ENCODE assay signal across 35 cellular contexts in genomic region chr10:47115322-47115721, GRCh38.
"Had no signal": no experiment of that assay in that cellular context is flagged by ENCODE, and none has a peak within 500 bp of the region (broad histone marks: within the 10 kb centered on the region; RNA-seq: fewer than 3 reads in every experiment).

No MANE protein-coding gene starts in this region.

- H3K9me3 ChIP-seq: body of pancreas, heart left ventricle had no signal

- H3K27me3 ChIP-seq: adrenal gland, body of pancreas had no signal

- H3K4me1 Mint-ChIP-seq: activated B cell treated with CpG ODN at 0.5 μM for 24 hours; activated CD8-positive, alpha-beta memory T cell treated with anti-CD3 and anti-CD28 coated beads, Interleukin-2, amount 10 ng/mL, durations not matched to agents 7 days and 5 days; T-helper 17 cell had no signal

- H3K4me1 ChIP-seq: adrenal gland, body of pancreas had no signal

- DNase-seq: activated B cell treated with CpG ODN at 0.5 μM for 24 hours; activated CD4-positive, alpha-beta memory T cell treated with anti-CD3 and anti-CD28 coated beads for 36 hours; activated CD4-positive, alpha-beta T cell treated with anti-CD3 and anti-CD28 coated beads for 48 hours; activated CD4-positive, alpha-beta T cell treated with anti-CD3 and anti-CD28 coated beads, Interleukin-2, amount 50 U/mL, for 1 hour; activated CD8-positive, alpha-beta memory T cell treated with anti-CD3 and anti-CD28 coated beads, Interleukin-2, amount 10 ng/mL, durations not matched to agents 7 days and 5 days; activated CD8-positive, alpha-beta memory T cell treated with anti-CD3 and anti-CD28 coated beads, Interleukin-2, amount 50 U/mL, for 4 hours; activated CD8-positive, alpha-beta T cell treated with anti-CD3 and anti-CD28 coated beads, Interleukin-2, amount 10 ng/mL, durations not matched to agents 7 days and 5 days; activated effector memory CD4-positive, alpha-beta T cell treated with anti-CD3 and anti-CD28 coated beads, Interleukin-2, amount 50 U/mL, for 16 hours; activated naive CD4-positive, alpha-beta T cell treated with anti-CD3 and anti-CD28 coated beads for 36 hours; activated naive CD8-positive, alpha-beta T cell treated with anti-CD3 and anti-CD28 coated beads for 36 hours; activated naive CD8-positive, alpha-beta T cell treated with anti-CD3 and anti-CD28 coated beads, Interleukin-2, amount 50 U/mL, for 24 hours; activated T-cell treated with anti-CD3 and anti-CD28 coated beads, Interleukin-2, amount 50 U/mL, for 1 hour; activated T-cell treated with anti-CD3 and anti-CD28 coated beads, Interleukin-2, amount 50 U/mL, for 48 hours; amygdala; aorta; body of pancreas; caudate nucleus; dorsolateral prefrontal cortex; effector CD4-positive, alpha-beta T cell; effector memory CD8-positive, alpha-beta T cell; foreskin fibroblast; glutamatergic neuron; heart left ventricle; T-helper 1 cell; T-helper 17 cell; T1000; WERI-Rb-1 had no signal

- H3K27ac Mint-ChIP-seq: activated B cell treated with CpG ODN at 0.5 μM for 24 hours; activated CD4-positive, alpha-beta memory T cell treated with anti-CD3 and anti-CD28 coated beads for 36 hours; activated CD8-positive, alpha-beta memory T cell treated with anti-CD3 and anti-CD28 coated beads, Interleukin-2, amount 10 ng/mL, durations not matched to agents 7 days and 5 days; activated CD8-positive, alpha-beta T cell treated with anti-CD3 and anti-CD28 coated beads, Interleukin-2, amount 10 ng/mL, durations not matched to agents 7 days and 5 days; activated naive CD4-positive, alpha-beta T cell treated with anti-CD3 and anti-CD28 coated beads for 36 hours; activated naive CD4-positive, alpha-beta T cell treated with anti-CD3 and anti-CD28 coated beads, Interleukin-2, amount 50 U/mL, for 24 hours; activated naive CD8-positive, alpha-beta T cell treated with anti-CD3 and anti-CD28 coated beads for 36 hours; activated naive CD8-positive, alpha-beta T cell treated with anti-CD3 and anti-CD28 coated beads, Interleukin-2, amount 50 U/mL, for 24 hours; activated T-helper 1 cell treated with anti-CD3 and anti-CD28 coated beads, Interleukin-12 subunit alpha, Interleukin-12 subunit beta, Interleukin-2, Interleukin-4 antibody, amounts not matched to agents 30 ng/mL and 10 ng/mL and 1 ng/mL, durations not matched to agents 14 hours and 24 hours and 36 hours; activated T-helper 2 cell treated with anti-CD3 and anti-CD28 coated beads, Interferon-gamma antibody, Interleukin-2, Interleukin-4, amounts not matched to agents 10 μg/mL and 5 μg/mL and 100 μg/mL, durations not matched to agents 14 hours and 24 hours and 36 hours; dendritic cell treated with granulocyte-macrophage colony-stimulating factor and Interleukin-4, amounts not matched to agents 40 ng/mL and 50 ng/mL, for 4 days; effector memory CD8-positive, alpha-beta T cell; T-helper 17 cell; T-helper 2 cell treated with Interferon-gamma antibody and Interleukin-4, amounts not matched to agents 5 μg/mL and 100 μg/mL, for 36 hours had no signal

- H3K27ac ChIP-seq: adrenal gland, body of pancreas, dorsolateral prefrontal cortex, epithelial cell of prostate, heart left ventricle, WERI-Rb-1 had no signal

- H3K27me3 Mint-ChIP-seq: activated CD4-positive, alpha-beta memory T cell treated with anti-CD3 and anti-CD28 coated beads for 36 hours; activated naive CD4-positive, alpha-beta T cell treated with anti-CD3 and anti-CD28 coated beads, Interleukin-2, amount 50 U/mL, for 24 hours; activated naive CD8-positive, alpha-beta T cell treated with anti-CD3 and anti-CD28 coated beads for 36 hours; activated naive CD8-positive, alpha-beta T cell treated with anti-CD3 and anti-CD28 coated beads, Interleukin-2, amount 50 U/mL, for 24 hours had no signal

- H3K9me3 Mint-ChIP-seq: activated B cell treated with CpG ODN at 0.5 μM for 24 hours; activated CD4-positive, alpha-beta memory T cell treated with anti-CD3 and anti-CD28 coated beads for 36 hours; activated naive CD4-positive, alpha-beta T cell treated with anti-CD3 and anti-CD28 coated beads for 36 hours; activated naive CD4-positive, alpha-beta T cell treated with anti-CD3 and anti-CD28 coated beads, Interleukin-2, amount 50 U/mL, for 24 hours; activated naive CD8-positive, alpha-beta T cell treated with anti-CD3 and anti-CD28 coated beads for 36 hours; activated naive CD8-positive, alpha-beta T cell treated with anti-CD3 and anti-CD28 coated beads, Interleukin-2, amount 50 U/mL, for 24 hours; activated T-helper 1 cell treated with anti-CD3 and anti-CD28 coated beads, Interleukin-12 subunit alpha, Interleukin-12 subunit beta, Interleukin-2, Interleukin-4 antibody, amounts not matched to agents 30 ng/mL and 10 ng/mL and 1 ng/mL, durations not matched to agents 14 hours and 24 hours and 36 hours; activated T-helper 2 cell treated with anti-CD3 and anti-CD28 coated beads, Interferon-gamma antibody, Interleukin-2, Interleukin-4, amounts not matched to agents 10 μg/mL and 5 μg/mL and 100 μg/mL, durations not matched to agents 14 hours and 24 hours and 36 hours; dendritic cell treated with granulocyte-macrophage colony-stimulating factor and Interleukin-4, amounts not matched to agents 40 ng/mL and 50 ng/mL, for 4 days; effector memory CD8-positive, alpha-beta T cell; T-helper 2 cell treated with Interferon-gamma antibody and Interleukin-4, amounts not matched to agents 5 μg/mL and 100 μg/mL, for 36 hours had no signal

- H3K4me3 Mint-ChIP-seq: activated B cell treated with CpG ODN at 0.5 μM for 24 hours; activated CD4-positive, alpha-beta memory T cell treated with anti-CD3 and anti-CD28 coated beads for 36 hours; activated CD8-positive, alpha-beta memory T cell treated with anti-CD3 and anti-CD28 coated beads, Interleukin-2, amount 10 ng/mL, durations not matched to agents 7 days and 5 days; activated CD8-positive, alpha-beta T cell treated with anti-CD3 and anti-CD28 coated beads, Interleukin-2, amount 10 ng/mL, durations not matched to agents 7 days and 5 days; activated naive CD4-positive, alpha-beta T cell treated with anti-CD3 and anti-CD28 coated beads for 36 hours; activated naive CD4-positive, alpha-beta T cell treated with anti-CD3 and anti-CD28 coated beads, Interleukin-2, amount 50 U/mL, for 24 hours; activated naive CD8-positive, alpha-beta T cell treated with anti-CD3 and anti-CD28 coated beads for 36 hours; activated naive CD8-positive, alpha-beta T cell treated with anti-CD3 and anti-CD28 coated beads, Interleukin-2, amount 50 U/mL, for 24 hours; activated T-helper 1 cell treated with anti-CD3 and anti-CD28 coated beads, Interleukin-12 subunit alpha, Interleukin-12 subunit beta, Interleukin-2, Interleukin-4 antibody, amounts not matched to agents 30 ng/mL and 10 ng/mL and 1 ng/mL, durations not matched to agents 14 hours and 24 hours and 36 hours; dendritic cell treated with granulocyte-macrophage colony-stimulating factor and Interleukin-4, amounts not matched to agents 40 ng/mL and 50 ng/mL, for 4 days; effector memory CD8-positive, alpha-beta T cell; T-helper 17 cell; T-helper 2 cell treated with Interferon-gamma antibody and Interleukin-4, amounts not matched to agents 5 μg/mL and 100 μg/mL, for 36 hours had no signal

- H3K4me3 ChIP-seq: adrenal gland, body of pancreas, dorsolateral prefrontal cortex, heart left ventricle had no signal

- ATAC-seq: activated CD4-positive, CD25-positive, alpha-beta regulatory T cell treated with anti-CD3 and anti-CD28 coated beads, Interleukin-2, amount 50 U/mL, for 24 hours; activated CD8-positive, alpha-beta memory T cell treated with anti-CD3 and anti-CD28 coated beads, Interleukin-2, amount 10 ng/mL, durations not matched to agents 7 days and 5 days; activated CD8-positive, alpha-beta T cell treated with anti-CD3 and anti-CD28 coated beads, Interleukin-2, amount 10 ng/mL, durations not matched to agents 7 days and 5 days; activated naive CD8-positive, alpha-beta T cell treated with anti-CD3 and anti-CD28 coated beads, Interleukin-2, amount 50 U/mL, for 24 hours; body of pancreas; effector memory CD8-positive, alpha-beta T cell; heart left ventricle; T-helper 17 cell had no signal

- H3K36me3 Mint-ChIP-seq: activated CD4-positive, alpha-beta memory T cell treated with anti-CD3 and anti-CD28 coated beads for 36 hours; activated CD8-positive, alpha-beta memory T cell treated with anti-CD3 and anti-CD28 coated beads, Interleukin-2, amount 10 ng/mL, durations not matched to agents 7 days and 5 days; activated naive CD4-positive, alpha-beta T cell treated with anti-CD3 and anti-CD28 coated beads, Interleukin-2, amount 50 U/mL, for 24 hours; activated naive CD8-positive, alpha-beta T cell treated with anti-CD3 and anti-CD28 coated beads for 36 hours had no signal

- H3K36me3 ChIP-seq: adrenal gland, heart left ventricle, WERI-Rb-1 had no signal
